Comparison of ENCODE assay signal across 21 cellular contexts in genomic region chr7:51188987-51189386, GRCh38.
DNase-seq lines count a peak whose midpoint lies in the region; ATAC-seq and TF ChIP-seq lines count a peak whose summit lies in the region.
"Had no signal": no experiment of that assay in that cellular context is flagged by ENCODE, and none has a peak within 500 bp of the region (broad histone marks: within the 10 kb centered on the region; RNA-seq: fewer than 3 reads in every experiment).

No MANE protein-coding gene starts in this region.

- H3K27me3 Mint-ChIP-seq in brain: peaks cover 2% of the 10 kb centered on the region

- no peaks in the 10 kb centered on the region for H3K36me3 ChIP-seq in gastrocnemius medialis
- H3K36me3 ChIP-seq: HAP-1, MG63 had no signal

- no peaks in the 10 kb centered on the region for H3K27me3 ChIP-seq in gastrocnemius medialis
- H3K27me3 ChIP-seq: MG63 had no signal

- ATAC-seq in gastrocnemius medialis (no peak), GM21825 (IDR thresholded peaks at IDR 0.05; ENCODE audit: unreplicated experiment) (no peak)

- no peaks in the 10 kb centered on the region for H3K9me3 ChIP-seq in gastrocnemius medialis
- H3K9me3 ChIP-seq: HAP-1, MG63 had no signal

- peak overlapping the region; percentile 41 to 67 (median 62) for H3K27ac ChIP-seq in gastrocnemius medialis
- H3K27ac ChIP-seq: RWPE1 had no signal

- H3K4me3 ChIP-seq in gastrocnemius medialis (no peak overlapping the region), lower leg skin (ENCODE audit: low read depth, poor library complexity, severe bottlenecking) (no peak overlapping the region)
- H3K4me3 ChIP-seq: HAP-1, MG63 had no signal

- intact Hi-C loops in gastrocnemius medialis (cut with DNase I; ENCODE audit: low total_unique reads): loop anchor here (5.0 kb wide), 4 partner anchors 38 to 178 kb away; no protein-coding TSS in a partner anchor
- intact Hi-C loops in lower leg skin (cut with DNase I; ENCODE audit: low total_unique reads): no loop called here

- H3K4me1 Mint-ChIP-seq in brain: peaks cover 13% of the 10 kb centered on the region

- TF ChIP-seq CTCF in brain (conservative IDR thresholded peaks at IDR 0.05): no peak
- no peak for TF ChIP-seq CTCF in gastrocnemius medialis (IDR thresholded peaks at IDR 0.05 in 4 of 5, conservative IDR thresholded peaks at IDR 0.05 in 1 of 5)
- TF ChIP-seq CTCF in lower leg skin (IDR thresholded peaks at IDR 0.05): no peak

- H3K27ac Mint-ChIP-seq in brain: peak overlapping the region in 3 of 5 experiments; percentile 10 to 54 (median 14)
- H3K27ac Mint-ChIP-seq: HFFc6 had no signal

- peak; percentile 35 for DNase-seq in G401 (ENCODE audit: low spot score)
- peak; percentile 49 for DNase-seq in globus pallidus (ENCODE audit: low spot score)
- no peak for DNase-seq in gastrocnemius medialis
- DNase-seq in lower leg skin (ENCODE audit: low spot score in 2 of 2): no peak
- no peak for DNase-seq in effector CD4-positive, alpha-beta T cell
- DNase-seq: DMS153, DND-41, GOT3, HFFc6, IMR-90, KG1, MG63, NCI-H1694, NCI-H2029 treated with DMSO at 0.1 percent for 48 hours, NCI-H2227 treated with DMSO at 0.1 percent for 48 hours, NCI-H69, SHP77 had no signal

- no peak overlapping the region for H3K4me3 Mint-ChIP-seq in brain
- H3K4me3 Mint-ChIP-seq: HFFc6 had no signal

- H3K4me1 ChIP-seq in gastrocnemius medialis: peaks cover 8 to 12% of the 10 kb centered on the region in 2 donors
- H3K4me1 ChIP-seq: HAP-1 had no signal

- 81 to 89% methylated on average over 3 of the region's 3 CpGs for WGBS in lower leg skin, 2 donors

- H3K36me3 Mint-ChIP-seq in brain: no peaks in the 10 kb centered on the region

- no peaks in the 10 kb centered on the region for H3K9me3 Mint-ChIP-seq in brain
- H3K9me3 Mint-ChIP-seq: HFFc6 had no signal

- TF ChIP-seq POLR2A in gastrocnemius medialis (IDR thresholded peaks at IDR 0.05): no peak
- no peak for TF ChIP-seq POLR2A in lower leg skin (IDR thresholded peaks at IDR 0.05)

- in situ Hi-C loops in G401 (cut with HindIII; ENCODE audit: low sequenced_read_pairs): no loop called here
- in situ Hi-C loops in gastrocnemius medialis (cut with MboI; ENCODE audit: low sequenced_read_pairs in 4 of 4): no loop called here

Comparison
In these comparisons a context has a peak if more than half of its experiments do, and no peak if none do; other contexts are left out.
1. DNase-seq: peak in G401 (single experiment) and globus pallidus (single experiment); none in gastrocnemius medialis (0 of 2), lower leg skin (0 of 2) and effector CD4-positive, alpha-beta T cell (single experiment).